12 cellular contexts compared by ENCODE assay signal in genomic region chr18:57797209-57797651, GRCh38. TPM values are rescaled to one million over a fixed set of nuclear protein-coding genes. Genes with fewer than 3 reads are reported as not detected.
DNase-seq lines count a peak whose midpoint lies in the region; ATAC-seq and TF ChIP-seq lines count a peak whose summit lies in the region.
"Had no signal": no experiment of that assay in that cellular context is flagged by ENCODE, and none has a peak within 500 bp of the region (broad histone marks: within the 10 kb centered on the region; RNA-seq: fewer than 3 reads in every experiment).

No MANE protein-coding gene starts in this region.

- no peak for ATAC-seq in HG03025 (IDR thresholded peaks at IDR 0.05; ENCODE audit: low FRiP score, unreplicated experiment)
- ATAC-seq in GM18861 (IDR thresholded peaks at IDR 0.05; ENCODE audit: unreplicated experiment): no peak
- no peak for ATAC-seq in HG03045 (IDR thresholded peaks at IDR 0.05; ENCODE audit: unreplicated experiment)
- ATAC-seq: GM12878; stimulated activated effector memory CD8-positive, alpha-beta T cell treated with anti-CD3 and anti-CD28 coated beads, Interleukin-12 subunit alpha, Interleukin-12 subunit beta, amount 100 ng/mL, for 72 hours had no signal

- POLR2A ChIA-PET in PC-9 (lab: Charles Lee; ENCODE audit: unreplicated experiment): no interaction called here

- H3K79me2 ChIP-seq in PC-9 (ENCODE audit: low read depth): peaks cover 100% of the 10 kb centered on the region

- peak overlapping the region; percentile 47 for H3K27ac ChIP-seq in PC-9

- 0 out of 2 replicates have a peak, but pooled peaks cover 3% of the 10 kb centered on the region for H4K20me1 ChIP-seq in PC-9 (ENCODE audit: insufficient read depth)

- DNase-seq in DMS153 treated with DMSO at 0.1 percent for 48 hours (lab: John Stamatoyannopoulos, UW; ENCODE audit: unreplicated experiment) (peak; percentile 95), NCI-H1417 (lab: John Stamatoyannopoulos, UW) (peak; percentile 68 to 100 (median 97)), PC-9 (peak in 1 of 2 experiments; percentile 72)
- no peak for DNase-seq in activated CD8-positive, alpha-beta memory T cell treated with anti-CD3 and anti-CD28 coated beads, Interleukin-2, amount 50 U/mL, for 48 hours
- DNase-seq: CD4-positive, alpha-beta T cell had no signal

- BruUV-seq in PC-9 (replicated peaks; lab: Mats Ljungman, UMichigan): no TSS peak

- H3K27me3 ChIP-seq in PC-9 (ENCODE audit: insufficient read depth, low read depth) (no peaks in the 10 kb centered on the region), mucosa of stomach (ENCODE audit: control insufficient read depth, insufficient read depth, low read length) (no peaks in the 10 kb centered on the region)

- H3F3A ChIP-seq in PC-9 (ENCODE audit: insufficient read depth, low read depth): peaks cover 16% of the 10 kb centered on the region

- peaks cover 3% of the 10 kb centered on the region; the same call in 1 of the 2 replicates for H3K36me3 ChIP-seq in PC-9 (ENCODE audit: low read depth)
- H3K36me3 ChIP-seq in mucosa of stomach (ENCODE audit: control insufficient read depth, insufficient read depth, low read length): peaks cover 3% of the 10 kb centered on the region

- H3K9me2 ChIP-seq in PC-9 (ENCODE audit: insufficient read depth): no peaks in the 10 kb centered on the region

- intact Hi-C loops in PC-9 (cut with micrococcal nuclease; ENCODE audit: unreplicated experiment): no loop called here

- H3K4me3 ChIP-seq in PC-9: no peak overlapping the region; the same call in 1 of the 2 replicates
- peak overlapping the region; percentile 2 for H3K4me3 ChIP-seq in mucosa of stomach (ENCODE audit: low read length)
- H3K4me3 ChIP-seq: GM12878 had no signal

- peak overlapping the region; percentile 58 for H3K4me2 ChIP-seq in PC-9

- CTCF ChIA-PET in PC-9 (lab: Charles Lee): interaction anchor here (0.6 to 0.9 kb wide), 2 partner anchors 11 to 38 kb away, joined by 3 to 5 read pairs; no protein-coding TSS in a partner anchor

- H3K9me3 ChIP-seq in PC-9 (ENCODE audit: insufficient read depth, low read depth) (no peaks in the 10 kb centered on the region), mucosa of stomach (ENCODE audit: control insufficient read depth, low read length) (no peaks in the 10 kb centered on the region)

- H3K4me1 ChIP-seq in PC-9 (replicated peaks; ENCODE audit: insufficient read depth) (peaks cover 89% of the 10 kb centered on the region), mucosa of stomach (ENCODE audit: control insufficient read depth, insufficient read depth, low read length) (peaks cover 49% of the 10 kb centered on the region)

- H3K9ac ChIP-seq in mucosa of stomach (ENCODE audit: low read length): peak overlapping the region; percentile 58

- no peak for TF ChIP-seq CTCF in PC-9 (conservative IDR thresholded peaks at IDR 0.05)

- H2AFZ ChIP-seq in PC-9: no peak overlapping the region

RNA-seq across cellular contexts. Expression of gene ATP8B1, which starts 5.9 kb away (rescaled TPM):
- total RNA-seq in PC-9 (2021): 16.7 and 23.4 TPM in 2 replicates
- total RNA-seq: CD4-positive, alpha-beta T cell; T-helper 2 cell treated with Interferon-gamma antibody and Interleukin-4, amounts not matched to agents 100 ng/mL and 5 ng/mL, for 36 hours had no signal
